15 cellular contexts compared by ENCODE assay signal in the genomic region with DNA sequence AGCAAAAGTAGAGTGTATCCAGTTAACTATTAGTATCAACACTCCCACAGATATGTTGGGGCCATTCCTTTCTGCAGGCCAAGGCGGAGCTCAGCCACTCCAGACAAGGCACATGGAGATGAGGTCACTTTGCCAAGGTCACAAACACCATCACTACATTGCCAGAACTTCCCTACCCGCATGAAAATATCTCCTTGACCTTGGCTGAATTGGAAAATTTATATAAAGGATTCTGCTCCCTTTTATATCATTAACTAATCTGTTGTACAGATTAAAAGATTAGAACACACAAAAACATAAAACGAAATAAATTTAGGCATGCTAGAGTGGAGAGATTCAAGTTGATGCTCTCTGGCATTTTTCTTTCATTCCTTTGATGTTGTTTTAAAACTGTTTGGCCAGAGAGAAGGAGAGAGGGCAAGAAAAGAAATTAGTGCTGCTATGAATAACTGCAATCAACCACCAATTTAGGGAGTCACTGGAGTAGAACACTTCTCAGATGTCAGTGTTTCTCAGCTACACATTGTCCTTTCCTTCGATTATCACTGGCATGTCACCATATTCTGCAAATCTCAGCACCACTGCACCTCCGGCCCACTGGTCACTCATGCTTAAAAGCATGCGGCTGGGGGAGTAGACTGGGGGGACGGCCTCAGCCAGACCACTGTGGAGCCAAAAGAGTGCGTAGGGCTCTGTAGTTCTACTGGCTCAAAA.
DNase-seq lines count a peak whose midpoint lies in the region; ATAC-seq lines count a peak whose summit lies in the region.
"Had no signal": no experiment of that assay in that cellular context is flagged by ENCODE, and none has a peak within 500 bp of the region (broad histone marks: within the 10 kb centered on the region; RNA-seq: fewer than 3 reads in every experiment).

No MANE protein-coding gene starts in this region.

- no peaks in the 10 kb centered on the region for H3K9me3 ChIP-seq in mesodermal cell (ENCODE audit: control insufficient read depth, low read length)

- no peak overlapping the region for H3K4me3 ChIP-seq in mesodermal cell (ENCODE audit: extremely low read depth, insufficient read depth, low read length, poor library complexity, severe bottlenecking)
- H3K4me3 ChIP-seq: PC-9 had no signal

- ATAC-seq in GM18498 (IDR thresholded peaks at IDR 0.05; ENCODE audit: unreplicated experiment) (peak; percentile 34), GM21423 (IDR thresholded peaks at IDR 0.05; ENCODE audit: unreplicated experiment) (peak; percentile 44), HG03378 (IDR thresholded peaks at IDR 0.05; ENCODE audit: unreplicated experiment) (peak; percentile 51), HG03039 (IDR thresholded peaks at IDR 0.05; ENCODE audit: unreplicated experiment) (no peak), GM21515 (IDR thresholded peaks at IDR 0.05; ENCODE audit: unreplicated experiment) (no peak)
- ATAC-seq: activated naive CD8-positive, alpha-beta T cell treated with anti-CD3 and anti-CD28 coated beads, Interleukin-2, amount 50 U/mL, for 24 hours; stimulated activated naive B cell treated with anti-CD40 and anti-IgM and Interleukin-4, amounts not matched to agents 10 μg/mL and 1 μg/mL and 100 μg/mL, for 72 hours had no signal

- DNase-seq in activated naive CD4-positive, alpha-beta T cell treated with anti-CD3 and anti-CD28 coated beads, Interleukin-2, amount 10 ng/mL, durations not matched to agents 7 days and 5 days = no peak
- DNase-seq in GM19238 (ENCODE audit: insufficient read length, low spot score) = no peak
- DNase-seq: activated CD4-positive, alpha-beta T cell treated with anti-CD3 and anti-CD28 coated beads for 1 hour; activated naive CD8-positive, alpha-beta T cell treated with anti-CD3 and anti-CD28 coated beads, Interleukin-2, amount 50 U/mL, for 24 hours; activated T-cell treated with anti-CD3 and anti-CD28 coated beads, Interleukin-2, amount 50 U/mL, for 24 hours; NCI-H345; PC-9; stimulated activated CD4-positive, alpha-beta T cell treated with anti-CD3 and anti-CD28 coated beads, Interleukin-4, amount 100 ng/mL, for 24 hours; stimulated activated naive B cell treated with anti-CD40 and anti-IgM and Interleukin-4, amounts not matched to agents 10 μg/mL and 1 μg/mL and 100 μg/mL, for 72 hours had no signal

- H3K9me3 Mint-ChIP-seq in activated naive CD4-positive, alpha-beta T cell treated with anti-CD3 and anti-CD28 coated beads, Interleukin-2, amount 10 ng/mL, durations not matched to agents 7 days and 5 days = no peaks in the 10 kb centered on the region
- H3K9me3 Mint-ChIP-seq: activated naive CD8-positive, alpha-beta T cell treated with anti-CD3 and anti-CD28 coated beads, Interleukin-2, amount 50 U/mL, for 24 hours; activated T-cell treated with anti-CD3 and anti-CD28 coated beads, Interleukin-2, amount 50 U/mL, for 24 hours had no signal

- H3K4me1 Mint-ChIP-seq in activated naive CD4-positive, alpha-beta T cell treated with anti-CD3 and anti-CD28 coated beads, Interleukin-2, amount 10 ng/mL, durations not matched to agents 7 days and 5 days = no peaks in the 10 kb centered on the region
- H3K4me1 Mint-ChIP-seq: activated naive CD8-positive, alpha-beta T cell treated with anti-CD3 and anti-CD28 coated beads, Interleukin-2, amount 50 U/mL, for 24 hours had no signal

- peak overlapping the region; percentile 47 for H3K27ac ChIP-seq in mesodermal cell (ENCODE audit: low read depth, low read length, severe bottlenecking)
- H3K27ac ChIP-seq: PC-9 had no signal

- no peaks in the 10 kb centered on the region for H3K36me3 ChIP-seq in mesodermal cell (ENCODE audit: control insufficient read depth, insufficient read depth, low read length)

- H3K27me3 Mint-ChIP-seq in activated naive CD4-positive, alpha-beta T cell treated with anti-CD3 and anti-CD28 coated beads, Interleukin-2, amount 10 ng/mL, durations not matched to agents 7 days and 5 days = peaks cover 27% of the 10 kb centered on the region

- no peaks in the 10 kb centered on the region for H3K36me3 Mint-ChIP-seq in activated naive CD4-positive, alpha-beta T cell treated with anti-CD3 and anti-CD28 coated beads, Interleukin-2, amount 10 ng/mL, durations not matched to agents 7 days and 5 days
- H3K36me3 Mint-ChIP-seq: stimulated activated naive B cell treated with anti-CD40 and anti-IgM and Interleukin-4, amounts not matched to agents 10 μg/mL and 1 μg/mL and 100 μg/mL, for 72 hours had no signal

- WGBS in mesodermal cell (ENCODE audit: insufficient coverage in 2 of 2), 2 experiments = 86 to 93% methylated on average over 2 to 5 of the region's 8 CpGs

- H3K4me3 Mint-ChIP-seq in activated naive CD4-positive, alpha-beta T cell treated with anti-CD3 and anti-CD28 coated beads, Interleukin-2, amount 10 ng/mL, durations not matched to agents 7 days and 5 days = no peak overlapping the region
- H3K4me3 Mint-ChIP-seq: activated naive CD8-positive, alpha-beta T cell treated with anti-CD3 and anti-CD28 coated beads, Interleukin-2, amount 50 U/mL, for 24 hours; activated T-cell treated with anti-CD3 and anti-CD28 coated beads, Interleukin-2, amount 50 U/mL, for 24 hours; stimulated activated naive B cell treated with anti-CD40 and anti-IgM and Interleukin-4, amounts not matched to agents 10 μg/mL and 1 μg/mL and 100 μg/mL, for 72 hours had no signal

- CTCF ChIA-PET in activated naive CD4-positive, alpha-beta T cell treated with anti-CD3 and anti-CD28 coated beads, Interleukin-2, amount 10 ng/mL, durations not matched to agents 7 days and 5 days (lab: Charles Lee) = interaction anchor here (0.6 kb wide), 1 partner anchor 127 kb away, joined by 3 read pairs; no protein-coding TSS in a partner anchor

- H3K4me1 ChIP-seq in mesodermal cell (ENCODE audit: control insufficient read depth, insufficient read depth, low read length, poor library complexity, severe bottlenecking) = no peaks in the 10 kb centered on the region

- H3K27ac Mint-ChIP-seq in activated naive CD4-positive, alpha-beta T cell treated with anti-CD3 and anti-CD28 coated beads, Interleukin-2, amount 10 ng/mL, durations not matched to agents 7 days and 5 days = no peak overlapping the region
- H3K27ac Mint-ChIP-seq: activated naive CD8-positive, alpha-beta T cell treated with anti-CD3 and anti-CD28 coated beads, Interleukin-2, amount 50 U/mL, for 24 hours; activated T-cell treated with anti-CD3 and anti-CD28 coated beads, Interleukin-2, amount 50 U/mL, for 24 hours; stimulated activated naive B cell treated with anti-CD40 and anti-IgM and Interleukin-4, amounts not matched to agents 10 μg/mL and 1 μg/mL and 100 μg/mL, for 72 hours had no signal

Comparison
In these comparisons a context has a peak if more than half of its experiments do, and no peak if none do; other contexts are left out.
1. ATAC-seq: peak in GM18498 (single experiment), GM21423 (single experiment) and HG03378 (single experiment); none in HG03039 (single experiment) and GM21515 (single experiment).